ENCODE assay signal across 11 cellular contexts in genomic region chr9:4855861-4856260, GRCh38.
A peak's percentile ranks its signal among the peaks of the same experiment; 100 is the strongest.
DNase-seq lines count a peak whose midpoint lies in the region; TF ChIP-seq lines count a peak whose summit lies in the region.
"Had no signal": no experiment of that assay in that cellular context is flagged by ENCODE, and none has a peak within 500 bp of the region (broad histone marks: within the 10 kb centered on the region; RNA-seq: fewer than 3 reads in every experiment).

No MANE protein-coding gene starts in this region.

- no peaks in the 10 kb centered on the region for H3K79me2 ChIP-seq in GM23248 (ENCODE audit: insufficient read depth)

- in situ Hi-C loops in GM23248 (cut with MboI) = no loop called here

- H3K4me1 ChIP-seq in GM23248 (ENCODE audit: insufficient read depth) (peaks cover 20% of the 10 kb centered on the region), skeletal muscle satellite cell (ENCODE audit: control insufficient read depth, insufficient read depth, low read length) (peaks cover 13% of the 10 kb centered on the region), esophagus squamous epithelium (peaks cover 0 to 23% (median 0%) of the 10 kb centered on the region in 3 donors)

- H3K4me3 ChIP-seq in GM23248 = no peak overlapping the region
- H3K4me3 ChIP-seq in skeletal muscle satellite cell (ENCODE audit: low read length) = no peak overlapping the region
- no peak overlapping the region for H3K4me3 ChIP-seq in esophagus squamous epithelium

- H3K36me3 Mint-ChIP-seq in glutamatergic neuron (ENCODE audit: unreplicated experiment) = peaks cover 8% of the 10 kb centered on the region

- H3K9ac ChIP-seq in GM23248 (peak overlapping the region; percentile 29), skeletal muscle satellite cell (ENCODE audit: low read depth, low read length) (peak overlapping the region; percentile 18)

- DNase-seq in GM23248 (peak; percentile 68), amniotic stem cell (lab: John Stamatoyannopoulos, UW) (peak; percentile 12), globus pallidus (ENCODE audit: low spot score) (peak; percentile 15), glutamatergic neuron (no peak), pons (ENCODE audit: low spot score) (no peak), glomerular visceral epithelial cell (ENCODE audit: extremely low spot score) (no peak), esophagus squamous epithelium (lab: John Stamatoyannopoulos, UW) (no peak)
- DNase-seq: activated T-cell treated with anti-CD3 and anti-CD28 coated beads, Interleukin-2, amount 50 U/mL, for 72 hours; NCI-H2107; WERI-Rb-1 had no signal

- TF ChIP-seq CTCF in glutamatergic neuron (IDR thresholded peaks at IDR 0.05; ENCODE audit: partially characterized antibody, unreplicated experiment) (no peak), esophagus squamous epithelium (IDR thresholded peaks at IDR 0.05) (no peak)

- H3K9me3 Mint-ChIP-seq in glutamatergic neuron (ENCODE audit: unreplicated experiment) = peaks cover 2% of the 10 kb centered on the region
- H3K9me3 Mint-ChIP-seq: activated T-cell treated with anti-CD3 and anti-CD28 coated beads, Interleukin-2, amount 50 U/mL, for 72 hours had no signal

- WGBS in GM23248 (ENCODE audit: low coverage in 1 of 2, low lambda C conversion rate in 2 of 2, missing lambda C conversion rate in 2 of 2), 2 experiments = 33 to 49% methylated on average over 3 of the region's 3 CpGs
- WGBS in esophagus squamous epithelium, 2 donors = 86 to 88% methylated on average over 2 to 3 of the region's 3 CpGs

- peak overlapping the region; percentile 32 for H3K27ac ChIP-seq in GM23248
- H3K27ac ChIP-seq in esophagus squamous epithelium = peak overlapping the region in 1 of 4 donors; percentile 29
- H3K27ac ChIP-seq: WERI-Rb-1 had no signal

- no peaks in the 10 kb centered on the region for H3K36me3 ChIP-seq in GM23248 (ENCODE audit: low read depth)
- peaks cover 21% of the 10 kb centered on the region for H3K36me3 ChIP-seq in skeletal muscle satellite cell (ENCODE audit: insufficient read depth, low read length)
- H3K36me3 ChIP-seq in esophagus squamous epithelium = peaks cover 0 to 78% (median 10%) of the 10 kb centered on the region in 3 donors

- TF ChIP-seq POLR2A in esophagus squamous epithelium (IDR thresholded peaks at IDR 0.05) = no peak

- no peak overlapping the region for H3K4me3 Mint-ChIP-seq in glutamatergic neuron (ENCODE audit: unreplicated experiment)
- H3K4me3 Mint-ChIP-seq: activated T-cell treated with anti-CD3 and anti-CD28 coated beads, Interleukin-2, amount 50 U/mL, for 72 hours had no signal

- intact Hi-C loops in esophagus squamous epithelium (cut with DNase I) = no loop called here

- no peaks in the 10 kb centered on the region for H3K4me1 Mint-ChIP-seq in glutamatergic neuron (ENCODE audit: low read depth, unreplicated experiment)

- no peak overlapping the region for H3K27ac Mint-ChIP-seq in glutamatergic neuron (ENCODE audit: unreplicated experiment)
- H3K27ac Mint-ChIP-seq: activated T-cell treated with anti-CD3 and anti-CD28 coated beads, Interleukin-2, amount 50 U/mL, for 72 hours had no signal

- H3K9me2 ChIP-seq in GM23248 (ENCODE audit: insufficient read depth) = no peaks in the 10 kb centered on the region

- H3K9me3 ChIP-seq in GM23248 (ENCODE audit: low read depth) (no peaks in the 10 kb centered on the region), skeletal muscle satellite cell (replicated peaks; ENCODE audit: low read length) (no peaks in the 10 kb centered on the region), esophagus squamous epithelium (no peaks in the 10 kb centered on the region)

- no peaks in the 10 kb centered on the region for H4K20me1 ChIP-seq in GM23248 (ENCODE audit: insufficient read depth)

- peak overlapping the region; percentile 23 for H2AFZ ChIP-seq in GM23248

- H3K4me2 ChIP-seq in GM23248 (ENCODE audit: unreplicated experiment) = peak overlapping the region; percentile 1
- H3K4me2 ChIP-seq in skeletal muscle satellite cell (ENCODE audit: low read length) = peak overlapping the region; percentile 0

- H3K27me3 ChIP-seq in GM23248 (replicated peaks; ENCODE audit: insufficient read depth) = no peaks in the 10 kb centered on the region
- H3K27me3 ChIP-seq in skeletal muscle satellite cell (ENCODE audit: control insufficient read depth, insufficient read depth, low read length) = no peaks in the 10 kb centered on the region
- H3K27me3 ChIP-seq in esophagus squamous epithelium = no peaks in the 10 kb centered on the region

- H3F3A ChIP-seq in GM23248 (ENCODE audit: insufficient read depth) = peaks cover 16% of the 10 kb centered on the region

- H3K27me3 Mint-ChIP-seq in glutamatergic neuron (ENCODE audit: unreplicated experiment) = no peaks in the 10 kb centered on the region

Comparison
In these comparisons a context has a peak if more than half of its experiments do, and no peak if none do; other contexts are left out.
1. DNase-seq: peak in GM23248 (single experiment), amniotic stem cell (single experiment) and globus pallidus (single experiment); none in glutamatergic neuron (single experiment), pons (single experiment), glomerular visceral epithelial cell (single experiment) and esophagus squamous epithelium (single experiment).